In the genomic region with DNA sequence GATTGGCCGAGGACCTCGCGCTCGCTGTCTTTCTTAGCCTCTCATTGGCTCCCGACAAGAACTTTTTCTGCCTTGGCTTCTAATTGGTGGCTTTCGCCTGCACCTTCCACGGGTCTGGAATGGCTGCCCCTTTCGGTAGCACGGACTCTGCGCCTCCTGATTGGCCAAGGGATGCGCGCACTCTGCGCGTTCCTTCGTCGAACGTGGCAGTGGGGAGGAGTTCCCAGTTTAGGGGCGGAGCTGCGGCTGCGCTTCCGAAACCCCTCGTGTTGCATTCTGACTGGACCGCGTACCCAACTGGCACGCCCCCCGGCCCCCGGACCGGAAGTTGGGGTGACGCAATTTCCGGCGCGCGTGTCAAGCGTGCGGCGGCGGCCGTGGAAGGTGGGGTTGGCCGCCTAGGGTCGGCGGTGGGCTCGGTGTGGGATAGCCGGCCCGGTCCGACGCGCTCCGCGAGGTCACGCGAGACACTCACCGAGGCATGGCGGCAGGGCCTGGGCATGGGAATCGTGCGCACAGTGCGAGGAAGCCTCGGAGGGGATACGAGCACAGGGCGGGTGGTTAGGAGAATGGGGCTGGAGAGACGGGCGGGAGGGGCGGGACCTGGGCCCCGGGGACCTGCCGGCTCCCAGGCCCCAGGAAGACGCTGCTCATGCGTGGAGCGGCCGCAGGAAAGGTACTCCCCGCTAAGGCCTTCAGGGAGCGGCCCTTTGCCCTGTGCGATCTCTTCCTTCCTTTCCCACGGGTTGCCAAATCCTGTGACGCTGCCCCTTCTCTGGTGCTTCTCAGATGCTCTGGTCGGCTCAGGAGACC, we compare ENCODE assay signal across 8 cellular contexts. TPM values are rescaled to one million over a fixed set of nuclear protein-coding genes. Genes with fewer than 3 reads are reported as not detected.
DNase-seq lines count a peak whose midpoint lies in the region; ATAC-seq and TF ChIP-seq lines count a peak whose summit lies in the region.

No MANE protein-coding gene starts in this region.

- no peak overlapping the region for H2BK12ac ChIP-seq in trophoblast cell (ENCODE audit: low read length)

- H3K9me3 ChIP-seq in adrenal gland (replicated peaks in 1 of 3) (no peaks in the 10 kb centered on the region), heart left ventricle (no peaks in the 10 kb centered on the region), trophoblast cell (ENCODE audit: insufficient read depth, low read depth, low read length) (peaks cover under 1% of the 10 kb centered on the region), transverse colon (no peaks in the 10 kb centered on the region)

- peak overlapping the region; percentile 78 for H2AK5ac ChIP-seq in trophoblast cell (ENCODE audit: low read length)

- H4K91ac ChIP-seq in trophoblast cell (ENCODE audit: low read depth, low read length) = peak overlapping the region; percentile 78

- ATAC-seq in HG02852 (IDR thresholded peaks at IDR 0.05; ENCODE audit: unreplicated experiment) (peak; percentile 75), heart left ventricle (peak; percentile 94 to 99 (median 98))

- intact Hi-C loops in adrenal gland (cut with DNase I) = no loop called here
- intact Hi-C loops in heart left ventricle (cut with DNase I) = loop anchor here in 4 of 10 donors (1.0 to 10.0 kb wide), 6 partner anchors 28 to 346 kb away; partner anchors contain the start of genes CENPX (in 2 of the 4), LRRC45 (in 2 of the 4), ACTG1 (in 1 of the 4) and MCRIP1 (in 1 of the 4)
- intact Hi-C loops in transverse colon (cut with DNase I; ENCODE audit: low total_unique reads) = no loop called here

- H3K14ac ChIP-seq in trophoblast cell (ENCODE audit: low read length) = peak overlapping the region; percentile 87

- H3K27ac ChIP-seq in adrenal gland (peak overlapping the region; percentile 95 to 100 (median 98)), heart left ventricle (peak overlapping the region; percentile 75 to 99 (median 95)), trophoblast cell (ENCODE audit: low read depth, low read length) (peak overlapping the region; percentile 87), transverse colon (peak overlapping the region; percentile 96 to 97 (median 97))

- H3K18ac ChIP-seq in trophoblast cell (ENCODE audit: low read length) = peak overlapping the region; percentile 91

- H3K4me2 ChIP-seq in trophoblast cell (ENCODE audit: low read length) = peak overlapping the region; percentile 64

- H3K27me3 ChIP-seq in adrenal gland = no peaks in the 10 kb centered on the region
- no peaks in the 10 kb centered on the region for H3K27me3 ChIP-seq in heart left ventricle
- H3K27me3 ChIP-seq in trophoblast cell (ENCODE audit: insufficient read depth, low read length) = no peaks in the 10 kb centered on the region
- H3K27me3 ChIP-seq in transverse colon = no peaks in the 10 kb centered on the region

- H4K12ac ChIP-seq in trophoblast cell (ENCODE audit: low read depth, low read length) = peak overlapping the region; percentile 88

- 0 to 1% (median 0%) methylated on average over 7 to 74 of the region's 74 CpGs for WGBS in adrenal gland, 4 donors
- 0% methylated on average over 8 to 74 of the region's 74 CpGs for WGBS in heart left ventricle, 4 donors
- no CpG with 5 or more reads among the region's 74 CpGs for WGBS in trophoblast cell (ENCODE audit: extremely low coverage, insufficient coverage, insufficient read length)
- WGBS in transverse colon (ENCODE audit: low coverage in 1 of 2), 2 donors = 0% methylated on average over 68 of the region's 74 CpGs; no CpG with 5 or more reads in 1 of the 2 donors

- no peak overlapping the region for H3K23ac ChIP-seq in trophoblast cell (ENCODE audit: low read length)

- DNase-seq in GM13976 (ENCODE audit: low spot score) = peak; percentile 99
- DNase-seq in NCI-H1436 treated with DMSO at 0.1 percent for 48 hours (lab: John Stamatoyannopoulos, UW) = peak; percentile 100
- peak; percentile 99 for DNase-seq in T follicular helper cell (ENCODE audit: low read depth)
- DNase-seq in adrenal gland = peak; percentile 99 to 100 (median 99)
- peak; percentile 99 to 100 (median 99) for DNase-seq in heart left ventricle
- peak; percentile 100 for DNase-seq in trophoblast cell
- DNase-seq in transverse colon = peak; percentile 99

- TF ChIP-seq POLR2A in adrenal gland (IDR thresholded peaks at IDR 0.05) (peak; percentile 90 to 95), heart left ventricle (IDR thresholded peaks at IDR 0.05) (peak; percentile 77 to 86), transverse colon (IDR thresholded peaks at IDR 0.05) (peak; percentile 97)

- peaks cover 32% of the 10 kb centered on the region for H3K79me2 ChIP-seq in trophoblast cell (ENCODE audit: control insufficient read depth, insufficient read depth, low read length, poor library complexity)

- H4K8ac ChIP-seq in trophoblast cell (ENCODE audit: low read depth, low read length) = peak overlapping the region; percentile 93

- TF ChIP-seq EP300 in transverse colon (IDR thresholded peaks at IDR 0.05; ENCODE audit: low read depth) = no peak

- peak overlapping the region; percentile 50 for H2AFZ ChIP-seq in trophoblast cell (ENCODE audit: insufficient read depth, low read length, poor library complexity)

- H3K4me1 ChIP-seq in adrenal gland (replicated peaks in 1 of 2) = peaks cover 24 to 49% of the 10 kb centered on the region in 2 donors
- H3K4me1 ChIP-seq in heart left ventricle = peaks cover 11 to 60% (median 42%) of the 10 kb centered on the region in 12 donors
- H3K4me1 ChIP-seq in trophoblast cell (ENCODE audit: control insufficient read depth in 1 of 2, insufficient read depth in 2 of 2, low read length in 2 of 2) = peaks cover 11 to 14% of the 10 kb centered on the region in 2 experiments
- peaks cover 23 to 80% (median 52%) of the 10 kb centered on the region in 4 donors for H3K4me1 ChIP-seq in transverse colon

- peak overlapping the region; percentile 98 for H3K9ac ChIP-seq in trophoblast cell (ENCODE audit: low read length)

- H3K79me1 ChIP-seq in trophoblast cell (ENCODE audit: low read length) = peaks cover 15% of the 10 kb centered on the region

- H2BK120ac ChIP-seq in trophoblast cell (ENCODE audit: insufficient read depth, low read length, poor library complexity) = peak overlapping the region; percentile 74

- H3K4me3 ChIP-seq in adrenal gland (peak overlapping the region in 3 of 4 donors; percentile 35 to 93 (median 91)), heart left ventricle (peak overlapping the region; percentile 54 to 99 (median 81)), trophoblast cell (ENCODE audit: low read depth, low read length) (peak overlapping the region; percentile 99), transverse colon (peak overlapping the region; percentile 72 to 81 (median 78))

- no peak for TF ChIP-seq CTCF in GM13976 (IDR thresholded peaks at IDR 0.05; ENCODE audit: borderline replicate concordance, control extremely low read depth, extremely low read depth, insufficient read depth, missing control alignments)
- TF ChIP-seq CTCF in adrenal gland (IDR thresholded peaks at IDR 0.05) = peak in 2 of 6 experiments; percentile 20 to 45
- TF ChIP-seq CTCF in heart left ventricle (IDR thresholded peaks at IDR 0.05) = peak in 6 of 12 donors; percentile 8 to 32 (median 18)
- TF ChIP-seq CTCF in transverse colon (IDR thresholded peaks at IDR 0.05) = peak in 3 of 5 experiments; percentile 5 to 50 (median 6)

- H3K36me3 ChIP-seq in adrenal gland (replicated peaks in 1 of 2) (peaks cover 0 to 28% of the 10 kb centered on the region in 2 donors), heart left ventricle (peaks cover 0 to 55% (median 24%) of the 10 kb centered on the region in 9 donors), trophoblast cell (ENCODE audit: control insufficient read depth in 1 of 2, insufficient read depth in 2 of 2, low read length in 2 of 2) (peaks cover 48 to 49% of the 10 kb centered on the region in 2 experiments), transverse colon (no peaks in the 10 kb centered on the region)

- H3K4ac ChIP-seq in trophoblast cell (ENCODE audit: low read depth, low read length) = peak overlapping the region; percentile 87

- in situ Hi-C loops in GM13976 (cut with MboI; ENCODE audit: low sequenced_read_pairs, unreplicated experiment) = no loop called here
- in situ Hi-C loops in transverse colon (cut with MboI; ENCODE audit: low pct_ligation_motif_present in 1 of 4, low pct_unique_long_range_greater_than_20kb in 1 of 4, low sequenced_read_pairs in 3 of 4) = no loop called here

- peak overlapping the region; percentile 80 for H2BK5ac ChIP-seq in trophoblast cell (ENCODE audit: low read depth, low read length, poor library complexity)

RNA-seq across cellular contexts. Expression of gene P4HB, which starts 0.6 kb away (rescaled TPM):
- 1,000 to 10,000 TPM in 5 of 8 donors, 100 to 1,000 TPM in 3; 583 to 2,018 (median 1,149) TPM for total RNA-seq in adrenal gland
- 1,000 to 10,000 TPM in 1 of 3 donors, 100 to 1,000 TPM in 2; 546 to 2,717 (median 747) TPM for polyA plus RNA-seq in adrenal gland
- 100 to 1,000 TPM; 280 to 763 (median 374) TPM for total RNA-seq in heart left ventricle
- 100 to 1,000 TPM; 246 to 584 TPM for polyA plus RNA-seq in heart left ventricle
- polyA plus RNA-seq in trophoblast cell (2013) = 2,115 and 2,196 TPM in 2 replicates
- total RNA-seq in transverse colon = 100 to 1,000 TPM; 486 to 732 (median 556) TPM

RNA-seq across cellular contexts. Expression of gene ARHGDIA, which starts 10.2 kb away (rescaled TPM):
- total RNA-seq in adrenal gland (100 to 1,000 TPM; 134 to 491 (median 236) TPM), heart left ventricle (100 to 1,000 TPM in 6 of 9 donors, 10 to 100 TPM in 3; 81.4 to 268 (median 152) TPM), transverse colon (100 to 1,000 TPM; 189 to 480 (median 323) TPM)
- polyA plus RNA-seq in adrenal gland (100 to 1,000 TPM; 180 to 324 (median 250) TPM), heart left ventricle (100 to 1,000 TPM in 1 of 2 donors, 10 to 100 TPM in 1; 81.7 to 296 TPM)
- 397 and 403 TPM in 2 replicates for polyA plus RNA-seq in trophoblast cell (2013)

RNA-seq across cellular contexts. Expression of gene PPP1R27, which starts 26.1 kb away (rescaled TPM):
- total RNA-seq in adrenal gland (under 1 TPM in 2 of 8 donors, not detected in 6; 0.46 to 0.92 TPM), heart left ventricle (not detected), transverse colon (under 1 TPM in 1 of 4 donors, not detected in 3; 0.68 TPM)
- polyA plus RNA-seq in adrenal gland (1 to 10 TPM in 2 of 3 donors, under 1 TPM in 1; 0.22 to 3.1 (median 2.6) TPM), heart left ventricle (not detected)
- polyA plus RNA-seq in trophoblast cell (2013) = 0.33 and 0.43 TPM in 2 replicates

RNA-seq across cellular contexts. Expression of gene MCRIP1, which starts 27.9 kb away (rescaled TPM):
- 100 to 1,000 TPM in 1 of 8 donors, 10 to 100 TPM in 7; 63.5 to 115 (median 77.4) TPM for total RNA-seq in adrenal gland
- polyA plus RNA-seq in adrenal gland = 100 to 1,000 TPM in 2 of 3 donors, 1 to 10 TPM in 1; 5.0 to 248 (median 144) TPM
- total RNA-seq in heart left ventricle = 100 to 1,000 TPM in 5 of 9 donors, 10 to 100 TPM in 4; 74.8 to 134 (median 102) TPM
- polyA plus RNA-seq in heart left ventricle = 100 to 1,000 TPM; 159 to 266 TPM
- 120 and 125 TPM in 2 replicates for polyA plus RNA-seq in trophoblast cell (2013)
- total RNA-seq in transverse colon = 10 to 100 TPM; 23.3 to 44.0 (median 33.2) TPM

RNA-seq across cellular contexts. Expression of gene ALYREF, which starts 30.4 kb away (rescaled TPM):
- total RNA-seq in adrenal gland (10 to 100 TPM; 15.2 to 69.3 (median 45.0) TPM), heart left ventricle (10 to 100 TPM; 25.1 to 39.9 (median 32.4) TPM), transverse colon (10 to 100 TPM; 23.1 to 47.7 (median 36.7) TPM)
- polyA plus RNA-seq in adrenal gland (10 to 100 TPM; 13.0 to 28.2 (median 15.2) TPM), heart left ventricle (10 to 100 TPM in 1 of 2 donors, 1 to 10 TPM in 1; 9.8 to 50.5 TPM)
- polyA plus RNA-seq in trophoblast cell (2013) = 110 and 112 TPM in 2 replicates

Comparison
In these comparisons a context has a peak if more than half of its experiments do, and no peak if none do; other contexts are left out.
1. Peak in every context shown above with its lines: DNase-seq, ATAC-seq, H3K4me3 ChIP-seq and H3K27ac ChIP-seq.